In genomic region chr19:4977299-4978174, GRCh38 we compare ENCODE assay signal across 8 cellular contexts. TPM values are rescaled to one million over a fixed set of nuclear protein-coding genes. Genes with fewer than 3 reads are reported as not detected.
DNase-seq lines count a peak whose midpoint lies in the region; ATAC-seq, FAIRE-seq and TF ChIP-seq lines count a peak whose summit lies in the region.

No MANE protein-coding gene starts in this region.

- TF ChIP-seq CTCF in kidney epithelial cell (IDR thresholded peaks at IDR 0.05; ENCODE audit: insufficient read depth, low read length, poor library complexity, severe bottlenecking): no peak

- FAIRE-seq in H54 (lab: Jason Lieb, UNC): no peak

- H3K27ac ChIP-seq in substantia nigra (ENCODE audit: low read depth, low read length, poor library complexity, severe bottlenecking): peak overlapping the region; percentile 0

- TF ChIP-seq POLR2A in H54 (IDR thresholded peaks at IDR 0.05; ENCODE audit: low read depth, low read length): no peak

- DNase-seq in H54 (ENCODE audit: insufficient read length, low spot score) (peak; percentile 59), astrocyte of the hippocampus (ENCODE audit: low read depth, low spot score) (peak; percentile 90), kidney epithelial cell (ENCODE audit: low read depth) (peak; percentile 51), substantia nigra (lab: John Stamatoyannopoulos, UW) (peak in 10 of 49 donors; percentile 24 to 93 (median 29)), NK-92 (lab: John Stamatoyannopoulos, UW; ENCODE audit: unreplicated experiment) (no peak), NCI-H146 (lab: John Stamatoyannopoulos, UW) (no peak)

- no peak overlapping the region for H3K4me3 ChIP-seq in kidney epithelial cell (ENCODE audit: low read depth, low read length)

- H3K27me3 ChIP-seq in kidney epithelial cell (ENCODE audit: control insufficient read depth, insufficient read depth, low read length): no peaks in the 10 kb centered on the region

- H3K36me3 ChIP-seq in kidney epithelial cell (ENCODE audit: control insufficient read depth, insufficient read depth, low read length): no peaks in the 10 kb centered on the region

- ATAC-seq in HG02678 (IDR thresholded peaks at IDR 0.05; ENCODE audit: unreplicated experiment) (no peak), HG03196 (IDR thresholded peaks at IDR 0.05; ENCODE audit: unreplicated experiment) (no peak)

RNA-seq across cellular contexts. Expression of gene KDM4B, which starts 8.6 kb away (rescaled TPM):
- 21.2 and 28.1 TPM in 2 replicates for total RNA-seq in kidney epithelial cell

Comparison
In these comparisons a context has a peak if more than half of its experiments do, and no peak if none do; other contexts are left out.
1. DNase-seq: peak in H54 (single experiment), astrocyte of the hippocampus (single experiment) and kidney epithelial cell (single experiment); none in NK-92 (single experiment) and NCI-H146 (single experiment).